In genomic region chr1:35882945-35883680, GRCh38 we compare ENCODE assay signal across 8 cellular contexts. TPM values are rescaled to one million over a fixed set of nuclear protein-coding genes. Genes with fewer than 3 reads are reported as not detected.
DNase-seq lines count a peak whose midpoint lies in the region; ATAC-seq, FAIRE-seq and TF ChIP-seq lines count a peak whose summit lies in the region.

Gene AGO1 (plus strand): TSS chr1:35883209. CDS start chr1:35883422, 213 bp downstream.

- TF ChIP-seq CTCF in Calu3 (IDR thresholded peaks at IDR 0.05; ENCODE audit: unreplicated experiment): peak; percentile 87
- TF ChIP-seq CTCF in H1 (IDR thresholded peaks at IDR 0.05; ENCODE audit: control extremely low read depth in 1 of 3, insufficient read depth in 1 of 3, low read depth in 1 of 3, low read length in 3 of 3): peak; percentile 90 to 95 (median 94)

- H2BK120ac ChIP-seq in H1 (replicated peaks; ENCODE audit: low read depth, low read length) (no peak within 1 kb of the TSS), mesendoderm (ENCODE audit: low read depth, low read length) (peak within 1 kb of the TSS; percentile 3)

- peaks cover 13 to 20% of the 10 kb centered on the region in 2 experiments for H4K20me1 ChIP-seq in H1 (replicated peaks in 1 of 2; ENCODE audit: control insufficient read depth in 1 of 2, insufficient read depth in 2 of 2, low read length in 2 of 2)

- H4K5ac ChIP-seq in H1 (ENCODE audit: insufficient read length, low read depth, low read length): peak within 1 kb of the TSS; percentile 69
- no peak within 1 kb of the TSS for H4K5ac ChIP-seq in mesendoderm (ENCODE audit: low read length)

- H3K27ac ChIP-seq in HUES48 (ENCODE audit: low read depth, low read length) (peak within 1 kb of the TSS; percentile 95), H1 (ENCODE audit: low read depth, low read length) (0 out of 2 replicates have a peak within 1 kb of the TSS, but pooled peaks have one; percentile 42), mesendoderm (ENCODE audit: low read depth, low read length) (peak within 1 kb of the TSS; percentile 87)

- H3K27me3 ChIP-seq in HUES48 (ENCODE audit: control insufficient read depth, insufficient read depth, low read length) (no peaks in the 10 kb centered on the region), H1 (replicated peaks in 1 of 4; ENCODE audit: control insufficient read depth in 3 of 4, extremely low read depth in 1 of 4, insufficient read depth in 3 of 4, low read length in 3 of 4) (peaks cover 0 to 5% (median 2%) of the 10 kb centered on the region in 4 experiments; a peak in 2 of 7 replicates), mesendoderm (ENCODE audit: insufficient read depth, low read length, poor library complexity) (no peaks in the 10 kb centered on the region)

- no peak for FAIRE-seq in H1 (lab: Jason Lieb, UNC)

- no TSS peak for BruUV-seq in Calu3 (replicated peaks; lab: Mats Ljungman, UMichigan)

- H3K23me2 ChIP-seq in H1 (ENCODE audit: low read depth, low read length): peaks cover 10% of the 10 kb centered on the region

- peaks cover 3% of the 10 kb centered on the region; the same call in 1 of the 2 replicates for H3K36me3 ChIP-seq in HUES48 (ENCODE audit: control insufficient read depth, insufficient read depth, low read length)
- no peaks in the 10 kb centered on the region for H3K36me3 ChIP-seq in H1 (ENCODE audit: control insufficient read depth in 2 of 4, insufficient read depth in 4 of 4, low read length in 3 of 4)
- H3K36me3 ChIP-seq in mesendoderm (ENCODE audit: control insufficient read depth, insufficient read depth, low read length): no peaks in the 10 kb centered on the region

- peaks cover 15% of the 10 kb centered on the region for H3K27me3 Mint-ChIP-seq in Calu3 (ENCODE audit: unreplicated experiment)

- H3K14ac ChIP-seq in H1 (ENCODE audit: insufficient read length): no peak within 1 kb of the TSS

- H2BK20ac ChIP-seq in H1 (ENCODE audit: low read length): peak within 1 kb of the TSS; percentile 28; the same call in 1 of the 2 replicates

- H3K4me3 Mint-ChIP-seq in Calu3 (ENCODE audit: low read depth, unreplicated experiment): peak within 1 kb of the TSS; percentile 98

- H3K4ac ChIP-seq in H1 (replicated peaks; ENCODE audit: insufficient read length, low read depth, low read length) (peak within 1 kb of the TSS; percentile 55), mesendoderm (ENCODE audit: low read depth, low read length) (peak within 1 kb of the TSS; percentile 6)

- no peak within 1 kb of the TSS for H2BK12ac ChIP-seq in H1 (ENCODE audit: low read depth, low read length)

- DNase-seq in Calu3: peak; percentile 98
- DNase-seq in NOMO-1 treated with dmso at 0.1 percent for 144 hours (lab: John Stamatoyannopoulos, UW; ENCODE audit: unreplicated experiment): peak; percentile 83
- DNase-seq in activated CD8-positive, alpha-beta memory T cell treated with anti-CD3 and anti-CD28 coated beads for 48 hours (ENCODE audit: low read depth in 2 of 3, low spot score in 2 of 3): peak; percentile 92 to 97 (median 95)
- peak; percentile 85 to 99 for DNase-seq in H1 (ENCODE audit: low read depth in 1 of 2, low spot score in 2 of 2)
- peak; percentile 95 for DNase-seq in mesendoderm
- peak; percentile 96 for DNase-seq in stimulated activated CD8-positive, alpha-beta memory T cell treated with anti-CD3 and anti-CD28 coated beads, Interleukin-12 subunit alpha, Interleukin-12 subunit beta, amount 100 ng/mL, for 4 hours (ENCODE audit: low read depth)

- H3K4me1 Mint-ChIP-seq in Calu3 (ENCODE audit: low read depth, unreplicated experiment): peaks cover 35% of the 10 kb centered on the region

- peaks cover 12% of the 10 kb centered on the region for H3K79me1 ChIP-seq in H1 (ENCODE audit: low read depth, low read length)
- peaks cover 10% of the 10 kb centered on the region for H3K79me1 ChIP-seq in mesendoderm (ENCODE audit: low read length)

- no peak within 1 kb of the TSS for H3K23ac ChIP-seq in H1 (ENCODE audit: insufficient read length)
- no peak within 1 kb of the TSS for H3K23ac ChIP-seq in mesendoderm (ENCODE audit: low read length)

- H3K9me3 Mint-ChIP-seq in Calu3 (ENCODE audit: low read depth, unreplicated experiment): no peaks in the 10 kb centered on the region

- H3K27ac Mint-ChIP-seq in Calu3 (ENCODE audit: unreplicated experiment): no peak within 1 kb of the TSS

- H3K4me1 ChIP-seq in HUES48 (ENCODE audit: control insufficient read depth, insufficient read depth, low read length) (peaks cover 39% of the 10 kb centered on the region), H1 (replicated peaks in 1 of 4; ENCODE audit: control insufficient read depth in 3 of 4, insufficient read depth in 4 of 4, low read length in 3 of 4) (peaks cover 14 to 32% (median 29%) of the 10 kb centered on the region in 4 experiments), mesendoderm (ENCODE audit: control insufficient read depth, low read depth, low read length) (peaks cover 25% of the 10 kb centered on the region)

- H3K4me2 ChIP-seq in H1 (ENCODE audit: insufficient read depth in 1 of 2, low read depth in 2 of 2, low read length in 2 of 2): peak within 1 kb of the TSS; percentile 80 to 97
- H3K4me2 ChIP-seq in mesendoderm (ENCODE audit: low read length): peak within 1 kb of the TSS; percentile 91

- intact Hi-C loops in Calu3 (cut with micrococcal nuclease; ENCODE audit: unreplicated experiment): no loop called here

- peaks cover 16 to 42% of the 10 kb centered on the region in 2 experiments for H3K79me2 ChIP-seq in H1 (ENCODE audit: control insufficient read depth in 1 of 2, insufficient read depth in 2 of 2, low read length in 2 of 2)
- peaks cover 39% of the 10 kb centered on the region for H3K79me2 ChIP-seq in mesendoderm (ENCODE audit: control insufficient read depth, insufficient read depth, low read length)

- H2AK5ac ChIP-seq in H1 (ENCODE audit: low read depth, low read length): no peak within 1 kb of the TSS
- no peak within 1 kb of the TSS for H2AK5ac ChIP-seq in mesendoderm (ENCODE audit: low read length)

- no peak for TF ChIP-seq EP300 in H1 (IDR thresholded peaks at IDR 0.05; ENCODE audit: borderline replicate concordance in 1 of 2, low read depth in 2 of 2, low read length in 2 of 2)

- peak within 1 kb of the TSS; percentile 90; the same call in 1 of the 2 replicates for H2BK5ac ChIP-seq in H1 (ENCODE audit: low read depth, low read length)
- peak within 1 kb of the TSS; percentile 22 for H2BK5ac ChIP-seq in mesendoderm (ENCODE audit: low read length)

- peak within 1 kb of the TSS; percentile 75 for H3K56ac ChIP-seq in H1 (replicated peaks; ENCODE audit: insufficient read length, low read depth, low read length)
- H3K56ac ChIP-seq in mesendoderm (ENCODE audit: low read length): peak within 1 kb of the TSS; percentile 99

- peak; percentile 31 to 53; a peak in 3 of 4 replicates for TF ChIP-seq RAD21 in H1 (IDR thresholded peaks at IDR 0.05 in 1 of 2, conservative IDR thresholded peaks at IDR 0.05 in 1 of 2; ENCODE audit: low read depth in 2 of 2, low read length in 2 of 2)

- H3K9me3 ChIP-seq in HUES48 (ENCODE audit: control insufficient read depth, insufficient read depth, low read length) (no peaks in the 10 kb centered on the region), H1 (ENCODE audit: insufficient read depth in 2 of 2, low read depth in 1 of 2, low read length in 1 of 2) (no peaks in the 10 kb centered on the region)

- peak in 1 of 2 experiments; percentile 47; a peak in 1 of 3 replicates for TF ChIP-seq POLR2A in H1 (IDR thresholded peaks at IDR 0.05; ENCODE audit: control extremely low read depth in 1 of 2, low read depth in 2 of 2, low read length in 2 of 2)

- POLR2A ChIA-PET in H1 (lab: Charles Lee; ENCODE audit: partially characterized antibody): interaction anchor here (3.2 kb wide), 1 partner anchor 48 kb away, joined by 19 read pairs; the partner anchor contains the start of gene AGO3

- peak within 1 kb of the TSS; percentile 85 for H3K18ac ChIP-seq in H1 (ENCODE audit: extremely low read depth, low read length)
- peak within 1 kb of the TSS; percentile 45 for H3K18ac ChIP-seq in mesendoderm (ENCODE audit: low read length)

- H3K4me3 ChIP-seq in HUES48 (ENCODE audit: low read depth, low read length) (peak within 1 kb of the TSS; percentile 99), H1 (ENCODE audit: extremely low read depth in 1 of 4, insufficient read depth in 2 of 4, low read depth in 3 of 4, low read length in 4 of 4) (peak within 1 kb of the TSS; percentile 90 to 99 (median 98)), mesendoderm (ENCODE audit: low read length) (peak within 1 kb of the TSS; percentile 98)

- 2% methylated on average over 57 of the region's 59 CpGs; no CpG with 5 or more reads in 1 of the 2 experiments for WGBS in H1 (ENCODE audit: extremely low coverage in 1 of 2, insufficient coverage in 1 of 2, insufficient read length in 1 of 2, insufficient replicate concordance in 2 of 2, low coverage in 1 of 2, low lambda C conversion rate in 2 of 2, missing lambda C conversion rate in 1 of 2), 2 experiments
- no CpG with 5 or more reads among the region's 59 CpGs for WGBS in mesendoderm (ENCODE audit: extremely low coverage, insufficient coverage, low lambda C conversion rate)

- peak; percentile 90 for ATAC-seq in GM21390 (IDR thresholded peaks at IDR 0.05; ENCODE audit: unreplicated experiment)

- H4K8ac ChIP-seq in H1 (ENCODE audit: extremely low read depth, insufficient read depth, low read length) (peak within 1 kb of the TSS; percentile 90), mesendoderm (ENCODE audit: low read depth, low read length) (no peak within 1 kb of the TSS)

- peak within 1 kb of the TSS; percentile 59 for H2AFZ ChIP-seq in H1 (ENCODE audit: low read length)

- H2BK15ac ChIP-seq in H1 (ENCODE audit: low read length): peak within 1 kb of the TSS; percentile 37; the same call in 1 of the 2 replicates
- H2BK15ac ChIP-seq in mesendoderm (replicated peaks; ENCODE audit: low read depth): no peak within 1 kb of the TSS

- peak within 1 kb of the TSS; percentile 82 for H3K9ac ChIP-seq in HUES48 (ENCODE audit: low read depth, low read length)
- H3K9ac ChIP-seq in H1 (replicated peaks in 1 of 4; ENCODE audit: extremely low read depth in 1 of 4, low read depth in 3 of 4, low read length in 3 of 4): peak within 1 kb of the TSS; percentile 38 to 74 (median 73)
- H3K9ac ChIP-seq in mesendoderm (ENCODE audit: low read length): peak within 1 kb of the TSS; percentile 95

- H3K36me3 Mint-ChIP-seq in Calu3 (ENCODE audit: insufficient read depth, unreplicated experiment): peaks cover 10% of the 10 kb centered on the region

- CTCF ChIA-PET in Calu3 (lab: Charles Lee) (interaction anchor here (0.6 to 1.3 kb wide), 4 partner anchors 10 to 274 kb away, joined by 3 to 4 read pairs (median 3); no protein-coding TSS in a partner anchor), H1 (lab: Charles Lee; ENCODE audit: partially characterized antibody) (interaction anchor here (0.8 to 3.4 kb wide), 12 partner anchors 10 to 157 kb away, joined by 3 to 22 read pairs (median 4); no protein-coding TSS in a partner anchor)

- peak within 1 kb of the TSS; percentile 39 for H4K91ac ChIP-seq in H1 (replicated peaks; ENCODE audit: insufficient read length, low read length)

RNA-seq across cellular contexts. Expression of gene AGO1, which starts in this region (rescaled TPM):
- 30.0 and 34.4 TPM in 2 replicates for total RNA-seq in Calu3 (2022)
- total RNA-seq in H1 (2021; fragmentation: NEBNext Ultra II Directional; extraction: Animal tissue kit (Norgen Biotek cat#: 25700)): 71.2 and 73.7 TPM in 2 replicates
- polyA plus RNA-seq in H1 (2011; rRNA removed): 15.1 and 18.0 TPM in 2 replicates
- 15.7 TPM for polyA plus RNA-seq in H1 (2011; cell fraction: cytosol; rRNA removed)
- 31.2 TPM for polyA plus RNA-seq in H1 (2011; cell fraction: nucleus; rRNA removed)
- polyA plus RNA-seq in H1 (2012, experiment 1 of 2): 15.6 to 21.9 TPM (median 20.5 TPM) in 4 replicates
- 3.6 TPM for polyA plus RNA-seq in H1 (2012, experiment 2 of 2)
- 17.0 TPM for polyA plus RNA-seq in H1 (2013, experiment 1 of 2)
- polyA plus RNA-seq in H1 (2013, experiment 2 of 2): 16.4 TPM
- 105 and 117 TPM in 2 replicates for polyA minus RNA-seq in H1 (2011; rRNA and poly(A)+ RNA removed)
- polyA minus RNA-seq in H1 (2011; cell fraction: cytosol; rRNA and poly(A)+ RNA removed): 49.0 TPM
- 35.3 TPM for polyA minus RNA-seq in H1 (2011; cell fraction: nucleus; rRNA and poly(A)+ RNA removed)
- polyA plus RNA-seq in mesendoderm (2013, experiment 1 of 2): 24.9 TPM
- polyA plus RNA-seq in mesendoderm (2013, experiment 2 of 2): 24.4 TPM

Comparison
In these comparisons a context has a peak if more than half of its experiments do, and no peak if none do; other contexts are left out.
1. Peak in every context shown above with its lines: DNase-seq, ATAC-seq, H3K4me3 ChIP-seq and H3K27ac ChIP-seq.
2. H3K27ac ChIP-seq: peak in every context shown above with its lines; median percentile 95 in HUES48; 87 in mesendoderm; 42 in H1.